In genomic region chr1:119947468-119947867, GRCh38 we compare ENCODE assay signal across 1 cellular context.
A peak's percentile ranks its signal among the peaks of the same experiment; 100 is the strongest.
TF ChIP-seq lines count a peak whose summit lies in the region.

No MANE protein-coding gene starts in this region.

TF ChIP-seq in IMR-90, 13 proteins besides CTCF, POLR2A, EP300 and RAD21 (continued from another document):
- no peak for TF ChIP-seq USF2 (IDR thresholded peaks at IDR 0.05; ENCODE audit: low read depth, low read length)
- peak; percentile 62 for TF ChIP-seq CEBPB (IDR thresholded peaks at IDR 0.05; ENCODE audit: low read depth, low read length)
- TF ChIP-seq ELK1 (IDR thresholded peaks at IDR 0.05; ENCODE audit: borderline replicate concordance, low read depth, low read length), result no peak
- TF ChIP-seq FOS (IDR thresholded peaks at IDR 0.05; ENCODE audit: low read depth, low read length), result peak; percentile 54
- no peak for TF ChIP-seq RFX5 (IDR thresholded peaks at IDR 0.05; ENCODE audit: low read depth, low read length)
- TF ChIP-seq BHLHE40 (IDR thresholded peaks at IDR 0.05; ENCODE audit: low read depth, low read length), result no peak
- no peak for TF ChIP-seq NFE2L2 (IDR thresholded peaks at IDR 0.05; ENCODE audit: low read depth, low read length)
- no peak for TF ChIP-seq MAFK (IDR thresholded peaks at IDR 0.05; ENCODE audit: low read depth, low read length)
